Comparison of ENCODE assay signal across 1 cellular context in the genomic region with DNA sequence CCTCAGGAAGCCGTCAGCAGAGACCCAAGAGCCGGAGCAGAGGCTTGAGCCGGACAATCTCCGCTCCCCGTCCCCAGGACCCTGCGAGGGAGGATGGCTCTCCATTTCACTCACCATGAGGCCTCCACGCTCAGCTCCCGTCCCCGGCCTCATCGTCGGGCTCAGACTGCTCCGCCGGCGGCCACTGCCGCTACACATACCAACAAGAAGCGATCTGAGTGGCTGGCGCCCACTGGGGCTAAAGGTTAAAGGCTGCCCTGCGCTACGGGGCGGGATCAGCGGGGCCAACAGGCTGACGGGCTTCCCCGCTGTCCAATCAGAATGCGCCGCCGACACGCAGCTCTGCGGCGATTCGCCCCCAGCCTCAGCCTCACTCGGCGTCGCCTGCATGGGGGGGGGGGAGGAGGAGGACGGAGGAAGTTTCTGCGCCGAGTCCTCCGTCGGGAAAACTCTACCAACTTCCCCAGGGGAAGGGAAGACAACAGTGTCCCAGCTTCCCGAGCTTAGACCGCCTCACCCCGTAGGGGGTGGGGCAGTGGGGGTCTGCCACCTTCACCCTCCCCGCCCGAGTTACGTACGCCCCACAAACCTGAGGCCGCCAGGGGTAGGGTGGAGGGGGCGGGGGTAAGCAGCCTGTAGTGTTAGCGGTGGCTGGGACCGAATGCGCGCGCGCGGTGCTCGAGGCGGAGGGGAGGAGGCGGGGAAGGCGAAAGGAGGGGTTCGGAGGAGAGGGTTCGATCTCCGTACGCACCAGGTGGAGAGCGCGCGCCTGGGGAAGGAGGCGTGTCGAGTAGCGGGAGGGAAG.
A peak's percentile ranks its signal among the peaks of the same experiment; 100 is the strongest.
TF ChIP-seq lines count a peak whose summit lies in the region.

A gene (minus strand): TSS at position 220 of the 805 bp plus-strand sequence. CDS start 22 bp downstream, at position 198.

TF ChIP-seq in HepG2, 621 proteins besides CTCF, POLR2A, EP300 and RAD21 (continued from another document and continues in another):
- TF ChIP-seq PCBP1 (IDR thresholded peaks at IDR 0.05; ENCODE audit: borderline replicate concordance, low read depth, low read length): peak; percentile 95
- TF ChIP-seq ZNF674 (CRISPR knock-in tag; IDR thresholded peaks at IDR 0.05; ENCODE audit: low read depth): peak; percentile 96
- TF ChIP-seq, protein P1, sequence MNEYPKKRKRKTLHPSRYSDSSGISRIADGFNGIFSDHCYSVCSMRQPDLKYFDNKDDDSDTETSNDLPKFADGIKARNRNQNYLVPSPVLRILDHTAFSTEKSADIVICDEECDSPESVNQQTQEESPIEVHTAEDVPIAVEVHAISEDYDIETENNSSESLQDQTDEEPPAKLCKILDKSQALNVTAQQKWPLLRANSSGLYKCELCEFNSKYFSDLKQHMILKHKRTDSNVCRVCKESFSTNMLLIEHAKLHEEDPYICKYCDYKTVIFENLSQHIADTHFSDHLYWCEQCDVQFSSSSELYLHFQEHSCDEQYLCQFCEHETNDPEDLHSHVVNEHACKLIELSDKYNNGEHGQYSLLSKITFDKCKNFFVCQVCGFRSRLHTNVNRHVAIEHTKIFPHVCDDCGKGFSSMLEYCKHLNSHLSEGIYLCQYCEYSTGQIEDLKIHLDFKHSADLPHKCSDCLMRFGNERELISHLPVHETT (CRISPR knock-in tag; conservative IDR thresholded peaks at IDR 0.05): no peak
- peak; percentile 69; the same call in 1 of the 2 replicates for TF ChIP-seq ZNF788 (CRISPR knock-in tag; IDR thresholded peaks at IDR 0.05; ENCODE audit: borderline replicate concordance)
- no peak for TF ChIP-seq SOX13 (IDR thresholded peaks at IDR 0.05)
- TF ChIP-seq SOX13 (CRISPR knock-in tag; conservative IDR thresholded peaks at IDR 0.05 in 1 of 2, IDR thresholded peaks at IDR 0.05 in 1 of 2): peak in 1 of 2 experiments; percentile 12; a peak in 2 of 4 replicates
- no peak for TF ChIP-seq SMARCE1 (IDR thresholded peaks at IDR 0.05; ENCODE audit: borderline replicate concordance)
- TF ChIP-seq POLR2AphosphoS5 (IDR thresholded peaks at IDR 0.05; ENCODE audit: low read depth, low read length): peak; percentile 88
- peak; percentile 99 for TF ChIP-seq ASH2L (IDR thresholded peaks at IDR 0.05; ENCODE audit: insufficient read length, low read depth, low read length)
- TF ChIP-seq NR2C2 (CRISPR knock-in tag; IDR thresholded peaks at IDR 0.05; ENCODE audit: borderline replicate concordance): peak; percentile 100
- no peak for TF ChIP-seq SMC3 (IDR thresholded peaks at IDR 0.05; ENCODE audit: low read length)
- no peak for TF ChIP-seq FOXA1 (IDR thresholded peaks at IDR 0.05)
- peak; percentile 33; the same call in 1 of the 2 replicates for TF ChIP-seq FOXA1 (CRISPR knock-in tag; IDR thresholded peaks at IDR 0.05)
- TF ChIP-seq KLF13 (CRISPR knock-in tag; IDR thresholded peaks at IDR 0.05): 0 out of 2 replicates have a peak, but pooled peaks have one; percentile 11
- TF ChIP-seq, protein P2, sequence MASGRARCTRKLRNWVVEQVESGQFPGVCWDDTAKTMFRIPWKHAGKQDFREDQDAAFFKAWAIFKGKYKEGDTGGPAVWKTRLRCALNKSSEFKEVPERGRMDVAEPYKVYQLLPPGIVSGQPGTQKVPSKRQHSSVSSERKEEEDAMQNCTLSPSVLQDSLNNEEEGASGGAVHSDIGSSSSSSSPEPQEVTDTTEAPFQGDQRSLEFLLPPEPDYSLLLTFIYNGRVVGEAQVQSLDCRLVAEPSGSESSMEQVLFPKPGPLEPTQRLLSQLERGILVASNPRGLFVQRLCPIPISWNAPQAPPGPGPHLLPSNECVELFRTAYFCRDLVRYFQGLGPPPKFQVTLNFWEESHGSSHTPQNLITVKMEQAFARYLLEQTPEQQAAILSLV (CRISPR knock-in tag; IDR thresholded peaks at IDR 0.05; ENCODE audit: borderline replicate concordance): peak; percentile 94
- TF ChIP-seq, protein P3, sequence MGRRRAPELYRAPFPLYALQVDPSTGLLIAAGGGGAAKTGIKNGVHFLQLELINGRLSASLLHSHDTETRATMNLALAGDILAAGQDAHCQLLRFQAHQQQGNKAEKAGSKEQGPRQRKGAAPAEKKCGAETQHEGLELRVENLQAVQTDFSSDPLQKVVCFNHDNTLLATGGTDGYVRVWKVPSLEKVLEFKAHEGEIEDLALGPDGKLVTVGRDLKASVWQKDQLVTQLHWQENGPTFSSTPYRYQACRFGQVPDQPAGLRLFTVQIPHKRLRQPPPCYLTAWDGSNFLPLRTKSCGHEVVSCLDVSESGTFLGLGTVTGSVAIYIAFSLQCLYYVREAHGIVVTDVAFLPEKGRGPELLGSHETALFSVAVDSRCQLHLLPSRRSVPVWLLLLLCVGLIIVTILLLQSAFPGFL (CRISPR knock-in tag; IDR thresholded peaks at IDR 0.05): no peak
- TF ChIP-seq, protein P4, sequence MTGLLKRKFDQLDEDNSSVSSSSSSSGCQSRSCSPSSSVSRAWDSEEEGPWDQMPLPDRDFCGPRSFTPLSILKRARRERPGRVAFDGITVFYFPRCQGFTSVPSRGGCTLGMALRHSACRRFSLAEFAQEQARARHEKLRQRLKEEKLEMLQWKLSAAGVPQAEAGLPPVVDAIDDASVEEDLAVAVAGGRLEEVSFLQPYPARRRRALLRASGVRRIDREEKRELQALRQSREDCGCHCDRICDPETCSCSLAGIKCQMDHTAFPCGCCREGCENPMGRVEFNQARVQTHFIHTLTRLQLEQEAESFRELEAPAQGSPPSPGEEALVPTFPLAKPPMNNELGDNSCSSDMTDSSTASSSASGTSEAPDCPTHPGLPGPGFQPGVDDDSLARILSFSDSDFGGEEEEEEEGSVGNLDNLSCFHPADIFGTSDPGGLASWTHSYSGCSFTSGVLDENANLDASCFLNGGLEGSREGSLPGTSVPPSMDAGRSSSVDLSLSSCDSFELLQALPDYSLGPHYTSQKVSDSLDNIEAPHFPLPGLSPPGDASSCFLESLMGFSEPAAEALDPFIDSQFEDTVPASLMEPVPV (CRISPR knock-in tag; IDR thresholded peaks at IDR 0.05): peak; percentile 84; the same call in 1 of the 2 replicates
- TF ChIP-seq NR2F1 (CRISPR knock-in tag; IDR thresholded peaks at IDR 0.05): peak; percentile 85 to 91
- peak; percentile 89 for TF ChIP-seq IRF2 (CRISPR knock-in tag; IDR thresholded peaks at IDR 0.05)
- TF ChIP-seq, protein P5, sequence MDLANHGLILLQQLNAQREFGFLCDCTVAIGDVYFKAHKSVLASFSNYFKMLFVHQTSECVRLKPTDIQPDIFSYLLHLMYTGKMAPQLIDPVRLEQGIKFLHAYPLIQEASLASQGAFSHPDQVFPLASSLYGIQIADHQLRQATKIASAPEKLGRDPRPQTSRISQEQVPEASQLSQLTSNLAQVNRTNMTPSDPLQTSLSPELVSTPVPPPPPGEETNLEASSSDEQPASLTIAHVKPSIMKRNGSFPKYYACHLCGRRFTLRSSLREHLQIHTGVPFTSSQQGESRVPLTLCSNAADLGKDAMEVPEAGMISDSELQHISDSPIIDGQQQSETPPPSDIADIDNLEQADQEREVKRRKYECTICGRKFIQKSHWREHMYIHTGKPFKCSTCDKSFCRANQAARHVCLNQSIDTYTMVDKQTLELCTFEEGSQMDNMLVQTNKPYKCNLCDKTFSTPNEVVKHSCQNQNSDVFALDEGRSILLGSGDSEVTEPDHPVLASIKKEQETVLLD (CRISPR knock-in tag; IDR thresholded peaks at IDR 0.05; ENCODE audit: low read depth): peak; percentile 69; the same call in 1 of the 2 replicates
- TF ChIP-seq MED1 (CRISPR knock-in tag; IDR thresholded peaks at IDR 0.05): peak; percentile 28; the same call in 1 of the 2 replicates
- TF ChIP-seq FIP1L1 (IDR thresholded peaks at IDR 0.05; ENCODE audit: borderline replicate concordance, insufficient read depth, low read depth, low read length): peak; percentile 18; the same call in 1 of the 2 replicates
- TF ChIP-seq, protein P6, sequence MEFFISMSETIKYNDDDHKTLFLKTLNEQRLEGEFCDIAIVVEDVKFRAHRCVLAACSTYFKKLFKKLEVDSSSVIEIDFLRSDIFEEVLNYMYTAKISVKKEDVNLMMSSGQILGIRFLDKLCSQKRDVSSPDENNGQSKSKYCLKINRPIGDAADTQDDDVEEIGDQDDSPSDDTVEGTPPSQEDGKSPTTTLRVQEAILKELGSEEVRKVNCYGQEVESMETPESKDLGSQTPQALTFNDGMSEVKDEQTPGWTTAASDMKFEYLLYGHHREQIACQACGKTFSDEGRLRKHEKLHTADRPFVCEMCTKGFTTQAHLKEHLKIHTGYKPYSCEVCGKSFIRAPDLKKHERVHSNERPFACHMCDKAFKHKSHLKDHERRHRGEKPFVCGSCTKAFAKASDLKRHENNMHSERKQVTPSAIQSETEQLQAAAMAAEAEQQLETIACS (CRISPR knock-in tag; IDR thresholded peaks at IDR 0.05): no peak
- 0 out of 2 replicates have a peak, but pooled peaks have one; percentile 83 for TF ChIP-seq TOPORS (CRISPR knock-in tag; IDR thresholded peaks at IDR 0.05)
- TF ChIP-seq, protein P7, sequence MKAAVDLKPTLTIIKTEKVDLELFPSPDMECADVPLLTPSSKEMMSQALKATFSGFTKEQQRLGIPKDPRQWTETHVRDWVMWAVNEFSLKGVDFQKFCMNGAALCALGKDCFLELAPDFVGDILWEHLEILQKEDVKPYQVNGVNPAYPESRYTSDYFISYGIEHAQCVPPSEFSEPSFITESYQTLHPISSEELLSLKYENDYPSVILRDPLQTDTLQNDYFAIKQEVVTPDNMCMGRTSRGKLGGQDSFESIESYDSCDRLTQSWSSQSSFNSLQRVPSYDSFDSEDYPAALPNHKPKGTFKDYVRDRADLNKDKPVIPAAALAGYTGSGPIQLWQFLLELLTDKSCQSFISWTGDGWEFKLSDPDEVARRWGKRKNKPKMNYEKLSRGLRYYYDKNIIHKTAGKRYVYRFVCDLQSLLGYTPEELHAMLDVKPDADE (CRISPR knock-in tag; IDR thresholded peaks at IDR 0.05): 0 out of 2 replicates have a peak, but pooled peaks have one; percentile 11
- TF ChIP-seq, protein P8, sequence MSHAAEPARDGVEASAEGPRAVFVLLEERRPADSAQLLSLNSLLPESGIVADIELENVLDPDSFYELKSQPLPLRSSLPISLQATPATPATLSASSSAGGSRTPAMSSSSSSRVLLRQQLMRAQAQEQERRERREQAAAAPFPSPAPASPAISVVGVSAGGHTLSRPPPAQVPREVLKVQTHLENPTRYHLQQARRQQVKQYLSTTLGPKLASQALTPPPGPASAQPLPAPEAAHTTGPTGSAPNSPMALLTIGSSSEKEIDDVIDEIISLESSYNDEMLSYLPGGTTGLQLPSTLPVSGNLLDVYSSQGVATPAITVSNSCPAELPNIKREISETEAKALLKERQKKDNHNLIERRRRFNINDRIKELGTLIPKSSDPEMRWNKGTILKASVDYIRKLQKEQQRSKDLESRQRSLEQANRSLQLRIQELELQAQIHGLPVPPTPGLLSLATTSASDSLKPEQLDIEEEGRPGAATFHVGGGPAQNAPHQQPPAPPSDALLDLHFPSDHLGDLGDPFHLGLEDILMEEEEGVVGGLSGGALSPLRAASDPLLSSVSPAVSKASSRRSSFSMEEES (CRISPR knock-in tag; IDR thresholded peaks at IDR 0.05): peak; percentile 41; the same call in 1 of the 2 replicates
- TF ChIP-seq, protein P9, sequence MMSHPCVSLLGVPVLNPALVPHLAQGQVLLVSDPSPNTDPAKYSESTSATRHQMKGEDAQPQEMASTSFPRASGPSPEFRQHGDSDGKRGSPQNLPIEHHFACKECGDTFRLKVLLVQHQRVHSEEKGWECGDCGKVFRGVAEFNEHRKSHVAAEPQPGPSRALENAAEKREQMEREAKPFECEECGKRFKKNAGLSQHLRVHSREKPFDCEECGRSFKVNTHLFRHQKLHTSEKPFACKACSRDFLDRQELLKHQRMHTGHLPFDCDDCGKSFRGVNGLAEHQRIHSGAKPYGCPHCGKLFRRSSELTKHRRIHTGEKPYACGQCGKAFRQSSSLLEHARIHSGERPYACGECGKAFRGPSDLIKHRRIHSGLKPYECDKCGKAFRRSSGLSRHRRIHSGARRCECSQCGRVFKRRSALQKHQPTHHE (CRISPR knock-in tag; IDR thresholded peaks at IDR 0.05; ENCODE audit: borderline replicate concordance): no peak
- TF ChIP-seq U2AF2 (IDR thresholded peaks at IDR 0.05; ENCODE audit: low read depth, low read length): peak; percentile 27; the same call in 1 of the 2 replicates
- peak; percentile 34 for TF ChIP-seq ETV5 (CRISPR knock-in tag; IDR thresholded peaks at IDR 0.05; ENCODE audit: borderline replicate concordance)
- peak; percentile 90 for TF ChIP-seq POGZ (CRISPR knock-in tag; IDR thresholded peaks at IDR 0.05)
- TF ChIP-seq SSRP1 (CRISPR knock-in tag; IDR thresholded peaks at IDR 0.05): peak; percentile 77
- peak; percentile 85; the same call in 1 of the 2 replicates for TF ChIP-seq ZNF263 (CRISPR knock-in tag; IDR thresholded peaks at IDR 0.05)
- no peak for TF ChIP-seq IKZF4 (CRISPR knock-in tag; IDR thresholded peaks at IDR 0.05; ENCODE audit: borderline replicate concordance, low read depth, not compliant biosample characterization)
- TF ChIP-seq, protein P10, sequence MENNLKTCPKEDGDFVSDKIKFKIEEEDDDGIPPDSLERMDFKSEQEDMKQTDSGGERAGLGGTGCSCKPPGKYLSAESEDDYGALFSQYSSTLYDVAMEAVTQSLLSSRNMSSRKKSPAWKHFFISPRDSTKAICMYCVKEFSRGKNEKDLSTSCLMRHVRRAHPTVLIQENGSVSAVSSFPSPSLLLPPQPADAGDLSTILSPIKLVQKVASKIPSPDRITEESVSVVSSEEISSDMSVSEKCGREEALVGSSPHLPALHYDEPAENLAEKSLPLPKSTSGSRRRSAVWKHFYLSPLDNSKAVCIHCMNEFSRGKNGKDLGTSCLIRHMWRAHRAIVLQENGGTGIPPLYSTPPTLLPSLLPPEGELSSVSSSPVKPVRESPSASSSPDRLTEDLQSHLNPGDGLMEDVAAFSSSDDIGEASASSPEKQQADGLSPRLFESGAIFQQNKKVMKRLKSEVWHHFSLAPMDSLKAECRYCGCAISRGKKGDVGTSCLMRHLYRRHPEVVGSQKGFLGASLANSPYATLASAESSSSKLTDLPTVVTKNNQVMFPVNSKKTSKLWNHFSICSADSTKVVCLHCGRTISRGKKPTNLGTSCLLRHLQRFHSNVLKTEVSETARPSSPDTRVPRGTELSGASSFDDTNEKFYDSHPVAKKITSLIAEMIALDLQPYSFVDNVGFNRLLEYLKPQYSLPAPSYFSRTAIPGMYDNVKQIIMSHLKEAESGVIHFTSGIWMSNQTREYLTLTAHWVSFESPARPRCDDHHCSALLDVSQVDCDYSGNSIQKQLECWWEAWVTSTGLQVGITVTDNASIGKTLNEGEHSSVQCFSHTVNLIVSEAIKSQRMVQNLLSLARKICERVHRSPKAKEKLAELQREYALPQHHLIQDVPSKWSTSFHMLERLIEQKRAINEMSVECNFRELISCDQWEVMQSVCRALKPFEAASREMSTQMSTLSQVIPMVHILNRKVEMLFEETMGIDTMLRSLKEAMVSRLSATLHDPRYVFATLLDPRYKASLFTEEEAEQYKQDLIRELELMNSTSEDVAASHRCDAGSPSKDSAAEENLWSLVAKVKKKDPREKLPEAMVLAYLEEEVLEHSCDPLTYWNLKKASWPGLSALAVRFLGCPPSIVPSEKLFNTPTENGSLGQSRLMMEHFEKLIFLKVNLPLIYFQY (CRISPR knock-in tag; IDR thresholded peaks at IDR 0.05; ENCODE audit: borderline replicate concordance): no peak; the same call in 1 of the 2 replicates
- no peak for TF ChIP-seq BRCA1 (CRISPR knock-in tag; IDR thresholded peaks at IDR 0.05)
- peak; percentile 98 for TF ChIP-seq POLR2G (IDR thresholded peaks at IDR 0.05; ENCODE audit: low read depth, low read length)
- TF ChIP-seq ZBTB21 (CRISPR knock-in tag; IDR thresholded peaks at IDR 0.05): no peak; the same call in 1 of the 2 replicates
- TF ChIP-seq ZNF350 (CRISPR knock-in tag; IDR thresholded peaks at IDR 0.05; ENCODE audit: borderline replicate concordance, low read depth): peak; percentile 81
- peak; percentile 83 for TF ChIP-seq ELF1 (CRISPR knock-in tag; IDR thresholded peaks at IDR 0.05)
- no peak for TF ChIP-seq THYN1 (CRISPR knock-in tag; IDR thresholded peaks at IDR 0.05; ENCODE audit: borderline replicate concordance, low read depth)
- peak; percentile 87; the same call in 1 of the 2 replicates for TF ChIP-seq IRX3 (CRISPR knock-in tag; IDR thresholded peaks at IDR 0.05; ENCODE audit: borderline replicate concordance, low read depth)
- no peak for TF ChIP-seq ZNF432 (CRISPR knock-in tag; IDR thresholded peaks at IDR 0.05; ENCODE audit: borderline replicate concordance)
- no peak for TF ChIP-seq ATRX (CRISPR knock-in tag; IDR thresholded peaks at IDR 0.05; ENCODE audit: borderline replicate concordance)
